Comparison of ENCODE assay signal across 1 cellular context in genomic region chr2:84830758-84831500, GRCh38.
TF ChIP-seq lines count a peak whose summit lies in the region.

No MANE protein-coding gene starts in this region.

TF ChIP-seq in H1, 55 proteins besides CTCF, POLR2A, EP300 and RAD21:
- TF ChIP-seq EGR1 (IDR thresholded peaks at IDR 0.05; ENCODE audit: borderline replicate concordance, low read depth, low read length), result no peak
- TF ChIP-seq, protein P1, sequence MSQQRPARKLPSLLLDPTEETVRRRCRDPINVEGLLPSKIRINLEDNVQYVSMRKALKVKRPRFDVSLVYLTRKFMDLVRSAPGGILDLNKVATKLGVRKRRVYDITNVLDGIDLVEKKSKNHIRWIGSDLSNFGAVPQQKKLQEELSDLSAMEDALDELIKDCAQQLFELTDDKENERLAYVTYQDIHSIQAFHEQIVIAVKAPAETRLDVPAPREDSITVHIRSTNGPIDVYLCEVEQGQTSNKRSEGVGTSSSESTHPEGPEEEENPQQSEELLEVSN (IDR thresholded peaks at IDR 0.05), result peak; percentile 60; the same call in 1 of the 2 replicates
- TF ChIP-seq, protein P2, sequence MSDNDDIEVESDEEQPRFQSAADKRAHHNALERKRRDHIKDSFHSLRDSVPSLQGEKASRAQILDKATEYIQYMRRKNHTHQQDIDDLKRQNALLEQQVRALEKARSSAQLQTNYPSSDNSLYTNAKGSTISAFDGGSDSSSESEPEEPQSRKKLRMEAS (IDR thresholded peaks at IDR 0.05), result peak; percentile 43; the same call in 1 of the 2 replicates
